Comparison of ENCODE assay signal across 18 cellular contexts in genomic region chr9:2180171-2180570, GRCh38.
DNase-seq lines count a peak whose midpoint lies in the region; ATAC-seq, FAIRE-seq and TF ChIP-seq lines count a peak whose summit lies in the region.
"Had no signal": no experiment of that assay in that cellular context is flagged by ENCODE, and none has a peak within 500 bp of the region (broad histone marks: within the 10 kb centered on the region; RNA-seq: fewer than 3 reads in every experiment).

No MANE protein-coding gene starts in this region.

- no peak overlapping the region for H4K8ac ChIP-seq in H1 (ENCODE audit: extremely low read depth, insufficient read depth, low read length)

- peaks cover 2% of the 10 kb centered on the region for H3K9me3 Mint-ChIP-seq in neural crest cell
- H3K9me3 Mint-ChIP-seq in stimulated activated naive B cell treated with anti-CD40 and anti-IgM and Interleukin-4, amounts not matched to agents 10 μg/mL and 1 μg/mL and 100 μg/mL, for 72 hours, result no peaks in the 10 kb centered on the region

- ATAC-seq in HG03135 (IDR thresholded peaks at IDR 0.05; ENCODE audit: unreplicated experiment), result no peak
- ATAC-seq in stimulated activated naive B cell treated with anti-CD40 and anti-IgM and Interleukin-4, amounts not matched to agents 10 μg/mL and 1 μg/mL and 100 μg/mL, for 72 hours (replicated peaks), result no peak
- no peak for ATAC-seq in GM21423 (IDR thresholded peaks at IDR 0.05; ENCODE audit: unreplicated experiment)
- ATAC-seq: left colon had no signal

- peak overlapping the region in 1 of 2 experiments; percentile 13; a peak in 1 of 4 replicates for H3K4me2 ChIP-seq in H1 (ENCODE audit: insufficient read depth in 1 of 2, low read depth in 2 of 2, low read length in 2 of 2)
- H3K4me2 ChIP-seq: hepatocyte had no signal

- peaks cover 51% of the 10 kb centered on the region for H3K4me1 Mint-ChIP-seq in neural crest cell
- no peaks in the 10 kb centered on the region for H3K4me1 Mint-ChIP-seq in stimulated activated naive B cell treated with anti-CD40 and anti-IgM and Interleukin-4, amounts not matched to agents 10 μg/mL and 1 μg/mL and 100 μg/mL, for 72 hours
- H3K4me1 Mint-ChIP-seq: B cell had no signal

- peaks cover 14% of the 10 kb centered on the region for H3K36me3 Mint-ChIP-seq in neural crest cell (ENCODE audit: low read depth)
- H3K36me3 Mint-ChIP-seq in stimulated activated naive B cell treated with anti-CD40 and anti-IgM and Interleukin-4, amounts not matched to agents 10 μg/mL and 1 μg/mL and 100 μg/mL, for 72 hours, result peaks cover 18 to 29% of the 10 kb centered on the region in 2 donors

- WGBS in HUES64, result 83% methylated on average over 5 of the region's 5 CpGs
- 73% methylated on average over 5 of the region's 5 CpGs; no CpG with 5 or more reads in 1 of the 2 experiments for WGBS in H1 (ENCODE audit: extremely low coverage in 1 of 2, insufficient coverage in 1 of 2, insufficient read length in 1 of 2, insufficient replicate concordance in 2 of 2, low coverage in 1 of 2, low lambda C conversion rate in 2 of 2, missing lambda C conversion rate in 1 of 2), 2 experiments

- H2BK15ac ChIP-seq in H1 (ENCODE audit: low read length), result no peak overlapping the region

- peak overlapping the region; percentile 86 for H2BK5ac ChIP-seq in H1 (ENCODE audit: low read depth, low read length)

- POLR2A ChIA-PET in H1 (lab: Charles Lee; ENCODE audit: partially characterized antibody), result interaction anchor here (1.1 to 1.9 kb wide), 4 partner anchors 8 to 42 kb away, joined by 3 to 6 read pairs (median 4); no protein-coding TSS in a partner anchor

- CTCF ChIA-PET in H1 (lab: Charles Lee; ENCODE audit: partially characterized antibody), result interaction anchor here (1.0 to 3.9 kb wide), 7 partner anchors 10 to 64 kb away, joined by 3 to 25 read pairs (median 4); no protein-coding TSS in a partner anchor

- H3K9me3 ChIP-seq in HUES64 (ENCODE audit: insufficient read depth, low read depth, low read length) (no peaks in the 10 kb centered on the region), H1 (ENCODE audit: insufficient read depth in 2 of 2, low read depth in 1 of 2, low read length in 1 of 2) (no peaks in the 10 kb centered on the region)
- H3K9me3 ChIP-seq: stomach had no signal

- H3K56ac ChIP-seq in H1 (replicated peaks; ENCODE audit: insufficient read length, low read depth, low read length), result no peak overlapping the region

- 0 out of 2 replicates have a peak overlapping the region, but pooled peaks have one; percentile 11 for H2BK20ac ChIP-seq in H1 (ENCODE audit: low read length)

- peak overlapping the region; percentile 65 for H2BK12ac ChIP-seq in H1 (ENCODE audit: low read depth, low read length)

- TF ChIP-seq POLR2A in H1 (IDR thresholded peaks at IDR 0.05; ENCODE audit: control extremely low read depth in 1 of 2, low read depth in 2 of 2, low read length in 2 of 2), result no peak

- no peak overlapping the region for H2BK120ac ChIP-seq in H1 (replicated peaks; ENCODE audit: low read depth, low read length)

- H3K9ac ChIP-seq in HUES64 (ENCODE audit: low read depth, low read length) (peak overlapping the region; percentile 29; the same call in 1 of the 2 replicates), H1 (replicated peaks in 1 of 4; ENCODE audit: extremely low read depth in 1 of 4, low read depth in 3 of 4, low read length in 3 of 4) (no peak overlapping the region)

- H3K4me3 ChIP-seq in HUES64 (ENCODE audit: low read length) (no peak overlapping the region), H1 (ENCODE audit: extremely low read depth in 1 of 4, insufficient read depth in 2 of 4, low read depth in 3 of 4, low read length in 4 of 4) (no peak overlapping the region)
- H3K4me3 ChIP-seq: hepatocyte, stomach had no signal

- no peaks in the 10 kb centered on the region for H3K36me3 ChIP-seq in HUES64 (ENCODE audit: insufficient read depth, low read length)
- H3K36me3 ChIP-seq in H1 (ENCODE audit: control insufficient read depth in 2 of 4, insufficient read depth in 4 of 4, low read length in 3 of 4), result no peaks in the 10 kb centered on the region

- no peak overlapping the region for H4K5ac ChIP-seq in H1 (ENCODE audit: insufficient read length, low read depth, low read length)

- no peak overlapping the region for H2AFZ ChIP-seq in H1 (ENCODE audit: low read length)
- H2AFZ ChIP-seq: hepatocyte had no signal

- no peak overlapping the region for H3K4ac ChIP-seq in H1 (replicated peaks; ENCODE audit: insufficient read length, low read depth, low read length)

- no peak for TF ChIP-seq EP300 in H1 (IDR thresholded peaks at IDR 0.05; ENCODE audit: borderline replicate concordance in 1 of 2, low read depth in 2 of 2, low read length in 2 of 2)

- no peaks in the 10 kb centered on the region for H3K27me3 ChIP-seq in HUES64 (ENCODE audit: insufficient read depth, low read length)
- no peaks in the 10 kb centered on the region for H3K27me3 ChIP-seq in H1 (replicated peaks in 1 of 4; ENCODE audit: control insufficient read depth in 3 of 4, extremely low read depth in 1 of 4, insufficient read depth in 3 of 4, low read length in 3 of 4)
- H3K27me3 ChIP-seq: hepatocyte, stomach had no signal

- H3K27ac ChIP-seq in HUES64 (ENCODE audit: low read depth, low read length) (peak overlapping the region; percentile 67), H1 (ENCODE audit: low read depth, low read length) (0 out of 2 replicates have a peak overlapping the region, but pooled peaks have one; percentile 43)
- H3K27ac ChIP-seq: hepatocyte, RWPE1, stomach, VCaP had no signal

- H3K79me2 ChIP-seq in H1 (ENCODE audit: control insufficient read depth in 1 of 2, insufficient read depth in 2 of 2, low read length in 2 of 2), result no peaks in the 10 kb centered on the region
- H3K79me2 ChIP-seq: hepatocyte had no signal

- H3K14ac ChIP-seq in H1 (ENCODE audit: insufficient read length), result no peak overlapping the region

- peak overlapping the region; percentile 72 for H4K91ac ChIP-seq in H1 (replicated peaks; ENCODE audit: insufficient read length, low read length)

- no peak overlapping the region for H3K18ac ChIP-seq in H1 (ENCODE audit: extremely low read depth, low read length)

- peak; percentile 31 for DNase-seq in COR-L47 (lab: John Stamatoyannopoulos, UW)
- DNase-seq in H1 (ENCODE audit: low read depth in 1 of 2, low spot score in 2 of 2), result no peak
- DNase-seq in neural crest cell (ENCODE audit: low read depth, low spot score), result no peak
- no peak for DNase-seq in NCI-H1048 (lab: John Stamatoyannopoulos, UW)
- no peak for DNase-seq in stimulated activated naive B cell treated with anti-CD40 and anti-IgM and Interleukin-4, amounts not matched to agents 10 μg/mL and 1 μg/mL and 100 μg/mL, for 72 hours
- DNase-seq: activated effector memory CD4-positive, alpha-beta T cell treated with anti-CD3 and anti-CD28 coated beads, Interleukin-2, amount 50 U/mL, for 16 hours; KG1; left colon; NCI-H1694; NCI-H526 treated with DMSO at 0.1 percent for 48 hours; stomach had no signal

- no peaks in the 10 kb centered on the region for H3K23me2 ChIP-seq in H1 (ENCODE audit: low read depth, low read length)

- FAIRE-seq in H1 (lab: Jason Lieb, UNC), result no peak

- H2AK5ac ChIP-seq in H1 (ENCODE audit: low read depth, low read length), result peak overlapping the region; percentile 6; the same call in 1 of the 2 replicates

- no peak overlapping the region for H3K4me3 Mint-ChIP-seq in neural crest cell
- no peak overlapping the region for H3K4me3 Mint-ChIP-seq in stimulated activated naive B cell treated with anti-CD40 and anti-IgM and Interleukin-4, amounts not matched to agents 10 μg/mL and 1 μg/mL and 100 μg/mL, for 72 hours
- H3K4me3 Mint-ChIP-seq: B cell had no signal

- no peaks in the 10 kb centered on the region for H3K79me1 ChIP-seq in H1 (ENCODE audit: low read depth, low read length)

- H3K27me3 Mint-ChIP-seq in neural crest cell (ENCODE audit: low read depth), result no peaks in the 10 kb centered on the region
- no peaks in the 10 kb centered on the region for H3K27me3 Mint-ChIP-seq in stimulated activated naive B cell treated with anti-CD40 and anti-IgM and Interleukin-4, amounts not matched to agents 10 μg/mL and 1 μg/mL and 100 μg/mL, for 72 hours
- H3K27me3 Mint-ChIP-seq: B cell had no signal

- H4K20me1 ChIP-seq in H1 (replicated peaks in 1 of 2; ENCODE audit: control insufficient read depth in 1 of 2, insufficient read depth in 2 of 2, low read length in 2 of 2), result no peaks in the 10 kb centered on the region

- TF ChIP-seq CTCF in H1 (IDR thresholded peaks at IDR 0.05; ENCODE audit: control extremely low read depth in 1 of 3, insufficient read depth in 1 of 3, low read depth in 1 of 3, low read length in 3 of 3) (no peak), neural crest cell (conservative IDR thresholded peaks at IDR 0.05) (no peak)

- no peak overlapping the region for H3K23ac ChIP-seq in H1 (ENCODE audit: insufficient read length)

- peak overlapping the region; percentile 66 for H3K27ac Mint-ChIP-seq in neural crest cell (ENCODE audit: unreplicated experiment)
- H3K27ac Mint-ChIP-seq in stimulated activated naive B cell treated with anti-CD40 and anti-IgM and Interleukin-4, amounts not matched to agents 10 μg/mL and 1 μg/mL and 100 μg/mL, for 72 hours, result no peak overlapping the region
- H3K27ac Mint-ChIP-seq: B cell had no signal

- H3K4me1 ChIP-seq in HUES64 (ENCODE audit: insufficient read depth, low read length) (peaks cover 34% of the 10 kb centered on the region), H1 (replicated peaks in 1 of 4; ENCODE audit: control insufficient read depth in 3 of 4, insufficient read depth in 4 of 4, low read length in 3 of 4) (peaks cover 5 to 18% (median 16%) of the 10 kb centered on the region in 4 experiments; a peak in 6 of 7 replicates)

- no peak for TF ChIP-seq RAD21 in H1 (IDR thresholded peaks at IDR 0.05 in 1 of 2, conservative IDR thresholded peaks at IDR 0.05 in 1 of 2; ENCODE audit: low read depth in 2 of 2, low read length in 2 of 2)

TF ChIP-seq in H1, 55 proteins besides CTCF, POLR2A, EP300 and RAD21 (continues in another document):
- no peak for TF ChIP-seq EZH2 (IDR thresholded peaks at IDR 0.05; ENCODE audit: low read depth, low read length, severe bottlenecking)
- no peak for TF ChIP-seq ATF3 (IDR thresholded peaks at IDR 0.05; ENCODE audit: insufficient read depth, low read depth, low read length)
- TF ChIP-seq GABPA (IDR thresholded peaks at IDR 0.05; ENCODE audit: borderline replicate concordance, insufficient read depth, low read length), result no peak
- TF ChIP-seq CHD1 (IDR thresholded peaks at IDR 0.05; ENCODE audit: low read depth, low read length), result no peak
- TF ChIP-seq MAFK (IDR thresholded peaks at IDR 0.05; ENCODE audit: low read depth, low read length), result no peak
- TF ChIP-seq POU5F1 (IDR thresholded peaks at IDR 0.05; ENCODE audit: low read depth, low read length), result no peak
- TF ChIP-seq SP1 (IDR thresholded peaks at IDR 0.05; ENCODE audit: low read depth, low read length), result no peak
- TF ChIP-seq NRF1 (IDR thresholded peaks at IDR 0.05; ENCODE audit: low read depth, low read length), result no peak
- TF ChIP-seq CTBP2 (IDR thresholded peaks at IDR 0.05; ENCODE audit: borderline replicate concordance, insufficient read depth, insufficient read length, low read length), result no peak
- TF ChIP-seq SRF (IDR thresholded peaks at IDR 0.05; ENCODE audit: low read depth, low read length), result no peak
